In the genomic region with DNA sequence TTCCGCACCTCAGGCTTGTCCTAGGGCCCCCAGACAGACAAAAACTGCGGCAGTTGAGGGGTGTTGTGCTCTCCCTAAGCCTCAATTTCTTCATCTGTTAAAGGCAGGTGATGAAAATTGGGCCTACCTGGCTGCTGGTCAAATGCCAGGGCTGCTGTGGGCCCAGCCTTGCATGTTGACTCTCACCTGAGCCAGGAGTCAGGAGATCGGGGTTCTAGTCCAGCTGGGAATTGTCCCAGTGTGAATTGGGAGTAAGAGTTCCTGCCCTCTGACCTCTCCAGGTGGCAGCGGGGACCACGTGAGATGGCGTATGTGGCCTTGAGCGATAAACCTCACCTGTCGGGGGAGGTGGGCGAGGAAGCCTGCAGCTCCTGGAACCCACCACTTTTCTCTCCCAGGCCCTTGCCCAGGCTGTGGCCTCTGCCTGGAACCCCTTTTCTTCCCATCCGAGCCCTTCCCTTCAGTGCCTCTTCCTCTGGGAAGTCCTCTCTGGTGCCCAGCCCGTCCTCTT, we compare ENCODE assay signal across 10 cellular contexts.
DNase-seq lines count a peak whose midpoint lies in the region; ATAC-seq and TF ChIP-seq lines count a peak whose summit lies in the region.
"Had no signal": no experiment of that assay in that cellular context is flagged by ENCODE, and none has a peak within 500 bp of the region (broad histone marks: within the 10 kb centered on the region; RNA-seq: fewer than 3 reads in every experiment).

No MANE protein-coding gene starts in this region.

- intact Hi-C loops in body of pancreas (cut with DNase I): no loop called here

- H3K27me3 ChIP-seq in body of pancreas: no peaks in the 10 kb centered on the region

- no peak overlapping the region for H3K27ac Mint-ChIP-seq in T-helper 2 cell treated with Interferon-gamma antibody and Interleukin-4, amounts not matched to agents 5 μg/mL and 100 μg/mL, for 36 hours
- H3K27ac Mint-ChIP-seq in memory B cell: no peak overlapping the region

- H3K27me3 Mint-ChIP-seq in T-helper 2 cell treated with Interferon-gamma antibody and Interleukin-4, amounts not matched to agents 5 μg/mL and 100 μg/mL, for 36 hours (ENCODE audit: low read depth): no peaks in the 10 kb centered on the region
- H3K27me3 Mint-ChIP-seq in memory B cell: peaks cover 18% of the 10 kb centered on the region

- H3K9me3 Mint-ChIP-seq in T-helper 2 cell treated with Interferon-gamma antibody and Interleukin-4, amounts not matched to agents 5 μg/mL and 100 μg/mL, for 36 hours: no peaks in the 10 kb centered on the region
- no peaks in the 10 kb centered on the region for H3K9me3 Mint-ChIP-seq in memory B cell

- H3K36me3 ChIP-seq in body of pancreas (replicated peaks in 1 of 2; ENCODE audit: insufficient read depth in 1 of 2, low read depth in 2 of 2): no peaks in the 10 kb centered on the region

- H3K36me3 Mint-ChIP-seq in T-helper 2 cell treated with Interferon-gamma antibody and Interleukin-4, amounts not matched to agents 5 μg/mL and 100 μg/mL, for 36 hours (ENCODE audit: low read depth): no peaks in the 10 kb centered on the region
- peaks cover 2% of the 10 kb centered on the region for H3K36me3 Mint-ChIP-seq in memory B cell

- H3K4me3 Mint-ChIP-seq in T-helper 2 cell treated with Interferon-gamma antibody and Interleukin-4, amounts not matched to agents 5 μg/mL and 100 μg/mL, for 36 hours: peak overlapping the region; percentile 21
- H3K4me3 Mint-ChIP-seq in memory B cell: peak overlapping the region; percentile 72

- no peaks in the 10 kb centered on the region for H3K9me3 ChIP-seq in body of pancreas

- TF ChIP-seq CTCF in body of pancreas (IDR thresholded peaks at IDR 0.05): no peak

- WGBS in body of pancreas, 2 donors: 85 to 90% methylated on average over 8 to 11 of the region's 11 CpGs

- DNase-seq in T-helper 2 cell treated with Interferon-gamma antibody and Interleukin-4, amounts not matched to agents 5 μg/mL and 100 μg/mL, for 36 hours (ENCODE audit: low spot score): no peak
- DNase-seq in T-helper 2 cell: no peak
- peak in 1 of 4 donors; percentile 11 for DNase-seq in body of pancreas
- DNase-seq in memory B cell (ENCODE audit: low spot score in 2 of 2): no peak
- DNase-seq in kidney glomerular epithelial cell (lab: John Stamatoyannopoulos, UW): no peak
- no peak for DNase-seq in D341Med (ENCODE audit: low spot score)

- no peak for TF ChIP-seq POLR2A in body of pancreas (IDR thresholded peaks at IDR 0.05)

- no peak overlapping the region for H3K4me3 ChIP-seq in body of pancreas
- H3K4me3 ChIP-seq: K562 had no signal

- H3K27ac ChIP-seq in body of pancreas (peak overlapping the region; percentile 32 to 75 (median 60)), temporal lobe (ENCODE audit: low read depth, low read length) (peak overlapping the region; percentile 97)
- H3K27ac ChIP-seq: epithelial cell of prostate had no signal

- ATAC-seq in body of pancreas (no peak), memory B cell (ENCODE audit: low read depth) (no peak), GM18861 (IDR thresholded peaks at IDR 0.05; ENCODE audit: unreplicated experiment) (no peak)

- peaks cover 27% of the 10 kb centered on the region for H3K4me1 ChIP-seq in body of pancreas

- H3K4me1 Mint-ChIP-seq in T-helper 2 cell treated with Interferon-gamma antibody and Interleukin-4, amounts not matched to agents 5 μg/mL and 100 μg/mL, for 36 hours (ENCODE audit: low read depth): peaks cover 18% of the 10 kb centered on the region
- H3K4me1 Mint-ChIP-seq in memory B cell: peaks cover 6% of the 10 kb centered on the region
